ENCODE assay signal across 21 cellular contexts in genomic region chr17:71709974-71710373, GRCh38.
DNase-seq lines count a peak whose midpoint lies in the region; ATAC-seq and TF ChIP-seq lines count a peak whose summit lies in the region.
"Had no signal": no experiment of that assay in that cellular context is flagged by ENCODE, and none has a peak within 500 bp of the region (broad histone marks: within the 10 kb centered on the region; RNA-seq: fewer than 3 reads in every experiment).

No MANE protein-coding gene starts in this region.

- H4K5ac ChIP-seq in IMR-90 (ENCODE audit: low read depth, low read length), result no peak overlapping the region

- no peak overlapping the region for H3K56ac ChIP-seq in IMR-90 (ENCODE audit: extremely low read depth, insufficient read depth, low read length)

- TF ChIP-seq POLR2A in IMR-90 (IDR thresholded peaks at IDR 0.05; ENCODE audit: low read depth, low read length), result no peak
- TF ChIP-seq POLR2A in stomach (IDR thresholded peaks at IDR 0.05), result no peak

- CTCF ChIA-PET in IMR-90 (lab: Yijun Ruan, JAX), result interaction anchor here (1.2 kb wide), 1 partner anchor 14 kb away, joined by 3 read pairs; no protein-coding TSS in a partner anchor

- peak; percentile 29 for DNase-seq in DMS153 treated with DMSO at 0.1 percent for 48 hours (lab: John Stamatoyannopoulos, UW; ENCODE audit: unreplicated experiment)
- DNase-seq in DMS153 (lab: John Stamatoyannopoulos, UW), result no peak
- peak; percentile 26 for DNase-seq in IMR-90
- peak; percentile 44 for DNase-seq in left kidney (ENCODE audit: low read depth, low spot score)
- no peak for DNase-seq in SHP77 (lab: John Stamatoyannopoulos, UW)
- DNase-seq in NCI-H1694 treated with DMSO at 0.1 percent for 48 hours (lab: John Stamatoyannopoulos, UW), result no peak
- no peak for DNase-seq in stomach
- DNase-seq: activated CD4-positive, alpha-beta T cell treated with anti-CD3 and anti-CD28 coated beads for 36 hours; activated effector memory CD4-positive, alpha-beta T cell treated with Interleukin-2 at 50 U/mL for 16 hours; adrenal gland; DMS53; foreskin melanocyte; GOT3; MM.1S; NCI-H2171 treated with DMSO at 0.1 percent for 48 hours; RPMI8226; stimulated activated CD4-positive, alpha-beta T cell treated with anti-CD3 and anti-CD28 coated beads, Interleukin-12 subunit alpha, Interleukin-12 subunit beta, amount 100 ng/mL, for 4 hours had no signal

- H3K4ac ChIP-seq in IMR-90 (ENCODE audit: low read depth, low read length), result no peak overlapping the region

- no peak overlapping the region for H2BK20ac ChIP-seq in IMR-90 (ENCODE audit: low read depth, low read length)

- H2AK9ac ChIP-seq in IMR-90 (replicated peaks; ENCODE audit: low read depth, low read length, poor library complexity), result no peak overlapping the region

- H3K27me3 ChIP-seq in IMR-90 (ENCODE audit: control insufficient read depth, insufficient read depth, low read length), result no peaks in the 10 kb centered on the region
- no peaks in the 10 kb centered on the region for H3K27me3 ChIP-seq in stomach
- H3K27me3 ChIP-seq: adrenal gland had no signal

- no peaks in the 10 kb centered on the region for H3K9me1 ChIP-seq in IMR-90 (ENCODE audit: insufficient read depth, low read length)

- no peak overlapping the region for H4K91ac ChIP-seq in IMR-90 (ENCODE audit: insufficient read depth, low read depth, low read length)

- TF ChIP-seq RAD21 in IMR-90 (IDR thresholded peaks at IDR 0.05; ENCODE audit: low read length), result no peak

- no peak overlapping the region for H2BK15ac ChIP-seq in IMR-90 (ENCODE audit: low read depth, low read length)

- H4K8ac ChIP-seq in IMR-90 (ENCODE audit: low read depth in 2 of 2, low read length in 2 of 2), result no peak overlapping the region

- no TSS peak for BruUV-seq in IMR-90 (replicated peaks; lab: Mats Ljungman, UMichigan)

- no peak overlapping the region for H3K4me3 ChIP-seq in IMR-90 (ENCODE audit: insufficient read depth, low read depth, low read length)
- no peak overlapping the region for H3K4me3 ChIP-seq in stomach
- H3K4me3 ChIP-seq: adrenal gland had no signal

- no peak for TF ChIP-seq EP300 in stomach (IDR thresholded peaks at IDR 0.05)

- H2BK120ac ChIP-seq in IMR-90 (ENCODE audit: low read depth, low read length), result no peak overlapping the region

- in situ Hi-C loops in IMR-90 (cut with MboI; ENCODE audit: low sequenced_read_pairs), result no loop called here

- peak overlapping the region; percentile 31; the same call in 1 of the 2 replicates for H3K27ac ChIP-seq in IMR-90 (ENCODE audit: insufficient read depth, low read length)
- no peak overlapping the region for H3K27ac ChIP-seq in stomach
- H3K27ac ChIP-seq: 22Rv1, adrenal gland, C4-2B had no signal

- H3K18ac ChIP-seq in IMR-90 (ENCODE audit: low read depth, low read length), result no peak overlapping the region

- no CpG with 5 or more reads among the region's 4 CpGs for WGBS in IMR-90 (ENCODE audit: extremely low coverage in 2 of 2, insufficient read length in 1 of 2), 2 experiments
- 51 to 68% (median 63%) methylated on average over 4 of the region's 4 CpGs for WGBS in stomach, 5 donors

- peak overlapping the region; percentile 30; the same call in 1 of the 2 replicates for H3K4me2 ChIP-seq in IMR-90 (ENCODE audit: low read depth, low read length)

- H3K36me3 ChIP-seq in IMR-90 (ENCODE audit: control insufficient read depth, insufficient read depth, low read length) (no peaks in the 10 kb centered on the region), stomach (no peaks in the 10 kb centered on the region)
- H3K36me3 ChIP-seq: adrenal gland had no signal

- ATAC-seq in IMR-90 (ENCODE audit: low read depth), result peak; percentile 78
- no peak for ATAC-seq in SK-N-SH treated with all-trans-retinoic acid at 6 μM for 48 hours
- ATAC-seq: activated CD4-positive, alpha-beta T cell treated with anti-CD3 and anti-CD28 coated beads for 36 hours; natural killer cell treated with Interleukin-12 subunit alpha and Interleukin-12 subunit beta and Interleukin-15 and Interleukin-18, amount 100 ng/mL, for 72 hours had no signal

- no peak overlapping the region for H3K14ac ChIP-seq in IMR-90 (replicated peaks; ENCODE audit: low read depth, low read length)

- no peaks in the 10 kb centered on the region for H3K79me1 ChIP-seq in IMR-90 (ENCODE audit: low read depth in 1 of 2, low read length in 2 of 2)

- H3K9me3 ChIP-seq in IMR-90 (ENCODE audit: control insufficient read depth, insufficient read depth, low read length) (no peaks in the 10 kb centered on the region), stomach (no peaks in the 10 kb centered on the region)
- H3K9me3 ChIP-seq: adrenal gland had no signal

- H3K23ac ChIP-seq in IMR-90 (ENCODE audit: low read depth, low read length), result no peak overlapping the region

- intact Hi-C loops in IMR-90 (cut with micrococcal nuclease), result no loop called here
- intact Hi-C loops in stomach (cut with DNase I; ENCODE audit: low total_unique reads), result no loop called here

- no peak overlapping the region for H2BK5ac ChIP-seq in IMR-90 (ENCODE audit: low read depth, low read length, poor library complexity, severe bottlenecking)

- no peak overlapping the region for H2AK5ac ChIP-seq in IMR-90 (ENCODE audit: low read depth, low read length)

- TF ChIP-seq CTCF in IMR-90 (conservative IDR thresholded peaks at IDR 0.05; ENCODE audit: low read depth, low read length) (no peak), stomach (IDR thresholded peaks at IDR 0.05) (no peak)

- no peak overlapping the region for H3K9ac ChIP-seq in IMR-90 (ENCODE audit: low read depth, low read length)

- peaks cover 2% of the 10 kb centered on the region; the same call in 1 of the 2 replicates for H3K4me1 ChIP-seq in IMR-90 (ENCODE audit: control insufficient read depth, insufficient read depth, low read length)
- H3K4me1 ChIP-seq in stomach, result no peaks in the 10 kb centered on the region
- H3K4me1 ChIP-seq: adrenal gland had no signal

- POLR2A ChIA-PET in IMR-90 (lab: Charles Lee; ENCODE audit: unreplicated experiment), result no interaction called here

- H4K20me1 ChIP-seq in IMR-90 (ENCODE audit: insufficient read depth, low read length), result no peaks in the 10 kb centered on the region

- no peak overlapping the region for H2AFZ ChIP-seq in IMR-90 (replicated peaks; ENCODE audit: low read length, poor library complexity)

- dilution Hi-C loops in IMR-90 (cut with HindIII; ENCODE audit: low sequenced_read_pairs, unreplicated experiment), result no loop called here

TF ChIP-seq in IMR-90, 13 proteins besides CTCF, POLR2A, EP300 and RAD21:
- TF ChIP-seq BHLHE40 (IDR thresholded peaks at IDR 0.05; ENCODE audit: low read depth, low read length) (peak; percentile 38; the same call in 1 of the 2 replicates), MXI1 (IDR thresholded peaks at IDR 0.05; ENCODE audit: borderline replicate concordance, low read depth, low read length) (no peak), CEBPB (IDR thresholded peaks at IDR 0.05; ENCODE audit: low read depth, low read length) (0 out of 2 replicates have a peak, but pooled peaks have one; percentile 28)

TF ChIP-seq in SK-N-SH treated with all-trans-retinoic acid at 6 μM for 48 hours, 23 proteins besides CTCF, POLR2A, EP300 and RAD21:
- TF ChIP-seq TCF4 (CRISPR knock-in tag; IDR thresholded peaks at IDR 0.05; ENCODE audit: borderline replicate concordance) (peak; percentile 86), TSHZ2 (CRISPR knock-in tag; IDR thresholded peaks at IDR 0.05) (peak; percentile 52; the same call in 1 of the 2 replicates), PPARA (CRISPR knock-in tag; IDR thresholded peaks at IDR 0.05; ENCODE audit: borderline replicate concordance) (no peak)
TF ChIP-seq in SK-N-SH treated with all-trans-retinoic acid at 6 μM for 48 hours: peak in this region for 2.

Comparison
In these comparisons a context has a peak if more than half of its experiments do, and no peak if none do; other contexts are left out.
1. DNase-seq: peak in DMS153 treated with DMSO at 0.1 percent for 48 hours (single experiment), IMR-90 (single experiment) and left kidney (single experiment); none in DMS153 (single experiment), SHP77 (0 of 2), NCI-H1694 treated with DMSO at 0.1 percent for 48 hours (single experiment) and stomach (single experiment).